In the genomic region with DNA sequence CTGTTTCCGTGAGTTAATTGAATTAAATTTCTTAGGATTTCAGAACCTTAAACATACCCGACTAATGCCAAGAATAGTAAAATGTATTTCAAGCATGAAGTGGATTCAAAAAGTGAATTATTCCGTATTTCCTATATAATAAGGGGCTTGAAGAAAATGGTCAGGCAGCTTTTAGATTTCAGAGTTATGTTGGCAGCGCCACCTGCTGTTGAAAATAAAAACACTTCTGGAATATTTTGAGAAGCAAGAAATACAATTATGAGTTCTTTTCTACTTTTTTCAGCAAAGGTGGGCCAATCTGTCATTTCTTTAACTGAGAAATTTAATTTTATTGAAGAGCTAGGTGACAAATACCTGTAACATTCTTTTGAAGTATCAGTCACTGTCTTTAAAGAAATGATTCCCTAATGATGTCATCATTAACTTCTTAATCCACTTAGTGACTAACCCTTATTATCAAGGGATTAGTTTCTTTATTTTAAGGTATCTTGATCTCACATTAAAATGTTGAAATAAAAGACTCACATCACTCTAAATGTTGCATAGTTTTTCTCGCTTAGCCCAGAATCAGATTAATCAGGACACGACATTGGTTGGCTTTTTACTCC, we compare ENCODE assay signal across 8 cellular contexts. TPM values are rescaled to one million over a fixed set of nuclear protein-coding genes. Genes with fewer than 3 reads are reported as not detected.
DNase-seq lines count a peak whose midpoint lies in the region; ATAC-seq and TF ChIP-seq lines count a peak whose summit lies in the region.

No MANE protein-coding gene starts in this region.

- intact Hi-C loops in lower leg skin (cut with DNase I; ENCODE audit: low total_unique reads): loop anchor here (5.0 to 10.0 kb wide), 2 partner anchors 116 to 224 kb away; partner anchors contain the start of gene AGR2

- H3K27me3 ChIP-seq in NT2/D1 (ENCODE audit: insufficient read depth, insufficient read length) (no peaks in the 10 kb centered on the region), neural cell (ENCODE audit: insufficient read depth, low read depth, low read length) (no peaks in the 10 kb centered on the region)

- no peak overlapping the region for H3K4me2 ChIP-seq in neural cell (ENCODE audit: low read length)

- H3K9ac ChIP-seq in NT2/D1 (ENCODE audit: insufficient read length, low read depth) (no peak overlapping the region), neural cell (ENCODE audit: low read length) (no peak overlapping the region)

- H3K4me3 ChIP-seq in NT2/D1 (ENCODE audit: insufficient read length, low read depth): no peak overlapping the region
- H3K4me3 ChIP-seq in neural cell (ENCODE audit: low read length): no peak overlapping the region
- no peak overlapping the region for H3K4me3 ChIP-seq in lower leg skin (ENCODE audit: low read depth, poor library complexity, severe bottlenecking)

- no peaks in the 10 kb centered on the region for H3K4me1 ChIP-seq in NT2/D1 (ENCODE audit: insufficient read depth, insufficient read length)

- H4K20me1 ChIP-seq in neural cell (ENCODE audit: insufficient read depth): no peaks in the 10 kb centered on the region

- ATAC-seq in GM19397 (IDR thresholded peaks at IDR 0.05; ENCODE audit: unreplicated experiment): no peak

- TF ChIP-seq CTCF in C4-2B (conservative IDR thresholded peaks at IDR 0.05) (peak; percentile 86), GM20000 (IDR thresholded peaks at IDR 0.05; ENCODE audit: extremely low read depth, missing control alignments) (peak; percentile 23), neural cell (IDR thresholded peaks at IDR 0.05; ENCODE audit: poor library complexity, severe bottlenecking) (peak; percentile 71), lower leg skin (IDR thresholded peaks at IDR 0.05) (no peak)

- TF ChIP-seq EP300 in neural cell (conservative IDR thresholded peaks at IDR 0.05; ENCODE audit: poor library complexity, severe bottlenecking): no peak

- 43 to 47% methylated on average over 6 of the region's 6 CpGs for WGBS in lower leg skin, 2 donors

- H3K9me3 ChIP-seq in NT2/D1 (ENCODE audit: insufficient read depth, low read length) (no peaks in the 10 kb centered on the region), neural cell (ENCODE audit: low read length) (no peaks in the 10 kb centered on the region)

- TF ChIP-seq RAD21 in neural cell (conservative IDR thresholded peaks at IDR 0.05): peak; percentile 70

- H3F3A ChIP-seq in neural cell (ENCODE audit: insufficient read depth, low read length, poor library complexity, severe bottlenecking): no peaks in the 10 kb centered on the region

- DNase-seq in GM20000 (ENCODE audit: low spot score) (no peak), NT2/D1 (ENCODE audit: low read depth, low spot score) (peak; percentile 48), dermis microvascular lymphatic vessel endothelial cell (ENCODE audit: low read depth in 2 of 2) (peak; percentile 24 to 52), lower leg skin (ENCODE audit: low spot score in 2 of 2) (no peak)
- no peak for DNase-seq in activated CD4-positive, CD25-positive, alpha-beta regulatory T cell treated with anti-CD3 and anti-CD28 coated beads, Interleukin-2, amount 50 U/mL, for 72 hours

- H3K27ac ChIP-seq in C4-2B: no peak overlapping the region
- no peak overlapping the region for H3K27ac ChIP-seq in neural cell (ENCODE audit: low read length)

- no peaks in the 10 kb centered on the region for H3K9me2 ChIP-seq in neural cell (ENCODE audit: insufficient read depth, low read length)

- H3K36me3 ChIP-seq in NT2/D1 (ENCODE audit: insufficient read depth, insufficient read length, low read length) (no peaks in the 10 kb centered on the region), neural cell (ENCODE audit: insufficient read depth, low read length) (no peaks in the 10 kb centered on the region)

- no peak overlapping the region for H2AFZ ChIP-seq in neural cell (ENCODE audit: low read depth, low read length)

- no peak for TF ChIP-seq POLR2A in lower leg skin (IDR thresholded peaks at IDR 0.05)

- H3K79me2 ChIP-seq in neural cell (replicated peaks; ENCODE audit: insufficient read depth, low read length): no peaks in the 10 kb centered on the region

TF ChIP-seq in neural cell, 6 proteins besides CTCF, POLR2A, EP300 and RAD21:
- TF ChIP-seq SMC3 (conservative IDR thresholded peaks at IDR 0.05; ENCODE audit: poor library complexity) (peak; percentile 77), EZH2 (IDR thresholded peaks at IDR 0.05; ENCODE audit: borderline replicate concordance, insufficient read depth, low read length, poor library complexity, severe bottlenecking) (no peak), MXI1 (conservative IDR thresholded peaks at IDR 0.05; ENCODE audit: poor library complexity, severe bottlenecking) (no peak)
- TF ChIP-seq, protein P1, sequence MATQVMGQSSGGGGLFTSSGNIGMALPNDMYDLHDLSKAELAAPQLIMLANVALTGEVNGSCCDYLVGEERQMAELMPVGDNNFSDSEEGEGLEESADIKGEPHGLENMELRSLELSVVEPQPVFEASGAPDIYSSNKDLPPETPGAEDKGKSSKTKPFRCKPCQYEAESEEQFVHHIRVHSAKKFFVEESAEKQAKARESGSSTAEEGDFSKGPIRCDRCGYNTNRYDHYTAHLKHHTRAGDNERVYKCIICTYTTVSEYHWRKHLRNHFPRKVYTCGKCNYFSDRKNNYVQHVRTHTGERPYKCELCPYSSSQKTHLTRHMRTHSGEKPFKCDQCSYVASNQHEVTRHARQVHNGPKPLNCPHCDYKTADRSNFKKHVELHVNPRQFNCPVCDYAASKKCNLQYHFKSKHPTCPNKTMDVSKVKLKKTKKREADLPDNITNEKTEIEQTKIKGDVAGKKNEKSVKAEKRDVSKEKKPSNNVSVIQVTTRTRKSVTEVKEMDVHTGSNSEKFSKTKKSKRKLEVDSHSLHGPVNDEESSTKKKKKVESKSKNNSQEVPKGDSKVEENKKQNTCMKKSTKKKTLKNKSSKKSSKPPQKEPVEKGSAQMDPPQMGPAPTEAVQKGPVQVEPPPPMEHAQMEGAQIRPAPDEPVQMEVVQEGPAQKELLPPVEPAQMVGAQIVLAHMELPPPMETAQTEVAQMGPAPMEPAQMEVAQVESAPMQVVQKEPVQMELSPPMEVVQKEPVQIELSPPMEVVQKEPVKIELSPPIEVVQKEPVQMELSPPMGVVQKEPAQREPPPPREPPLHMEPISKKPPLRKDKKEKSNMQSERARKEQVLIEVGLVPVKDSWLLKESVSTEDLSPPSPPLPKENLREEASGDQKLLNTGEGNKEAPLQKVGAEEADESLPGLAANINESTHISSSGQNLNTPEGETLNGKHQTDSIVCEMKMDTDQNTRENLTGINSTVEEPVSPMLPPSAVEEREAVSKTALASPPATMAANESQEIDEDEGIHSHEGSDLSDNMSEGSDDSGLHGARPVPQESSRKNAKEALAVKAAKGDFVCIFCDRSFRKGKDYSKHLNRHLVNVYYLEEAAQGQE (IDR thresholded peaks at IDR 0.05; ENCODE audit: borderline replicate concordance): no peak

RNA-seq across cellular contexts. Expression of gene AGR3, which starts 36.6 kb away (rescaled TPM):
- total RNA-seq in dermis microvascular lymphatic vessel endothelial cell (not detected in 2 replicates), lower leg skin (1 to 10 TPM in 2 of 4 donors, not detected in 2; 2.0 to 2.2 TPM)
- polyA plus RNA-seq in neural cell: not detected in 2 replicates
- not detected in 2 replicates for polyA minus RNA-seq in neural cell

Comparison
In these comparisons a context has a peak if more than half of its experiments do, and no peak if none do; other contexts are left out.
1. CTCF ChIP-seq: peak in C4-2B (single experiment), GM20000 (single experiment) and neural cell (single experiment); none in lower leg skin (0 of 3).
2. DNase-seq: peak in NT2/D1 (single experiment) and dermis microvascular lymphatic vessel endothelial cell (2 of 2); none in GM20000 (single experiment), lower leg skin (0 of 2) and activated CD4-positive, CD25-positive, alpha-beta regulatory T cell treated with anti-CD3 and anti-CD28 coated beads, Interleukin-2, amount 50 U/mL, for 72 hours (single experiment).